In genomic region chr3:49493901-49494300, GRCh38 we compare ENCODE assay signal across 18 cellular contexts. TPM values are rescaled to one million over a fixed set of nuclear protein-coding genes. Genes with fewer than 3 reads are reported as not detected.
DNase-seq lines count a peak whose midpoint lies in the region; ATAC-seq and TF ChIP-seq lines count a peak whose summit lies in the region.
"Had no signal": no experiment of that assay in that cellular context is flagged by ENCODE, and none has a peak within 500 bp of the region (broad histone marks: within the 10 kb centered on the region; RNA-seq: fewer than 3 reads in every experiment).

No MANE protein-coding gene starts in this region.

- in situ Hi-C loops in mammary epithelial cell (cut with MboI; ENCODE audit: low sequenced_read_pairs in 2 of 2), result no loop called here

- H3K27me3 Mint-ChIP-seq in MCF 10A (ENCODE audit: insufficient read depth, unreplicated experiment) (no peaks in the 10 kb centered on the region), progenitor cell of endocrine pancreas (no peaks in the 10 kb centered on the region)
- no peaks in the 10 kb centered on the region for H3K27me3 Mint-ChIP-seq in CD4-positive, alpha-beta memory T cell
- H3K27me3 Mint-ChIP-seq: central memory CD8-positive, alpha-beta T cell had no signal

- BruUV-seq in MCF 10A (replicated peaks; lab: Mats Ljungman, UMichigan) (no TSS peak), mammary epithelial cell (replicated peaks; lab: Mats Ljungman, UMichigan) (no TSS peak)

- H3K27ac ChIP-seq in mammary epithelial cell (ENCODE audit: insufficient read depth, low read depth, low read length) (no peak overlapping the region), coronary artery (peak overlapping the region; percentile 16 to 82), aorta (ENCODE audit: low read depth in 1 of 2, low read length in 2 of 2) (peak overlapping the region; percentile 87 to 95), colonic mucosa (no peak overlapping the region)
- H3K27ac ChIP-seq in CD4-positive, alpha-beta memory T cell (ENCODE audit: low read depth, low read length), result no peak overlapping the region
- H3K27ac ChIP-seq: A549, RWPE1, upper lobe of left lung had no signal

- POLR2A ChIA-PET in MCF 10A (lab: Yijun Ruan, JAX), result interaction anchor here (0.7 to 1.4 kb wide), 4 partner anchors 8 to 138 kb away, joined by 3 to 5 read pairs (median 4); partner anchors contain the start of gene DAG1
- POLR2A ChIA-PET in CD4-positive, alpha-beta memory T cell (lab: Charles Lee; ENCODE audit: partially characterized antibody), result no interaction called here

- peaks cover 9% of the 10 kb centered on the region for H3K36me3 Mint-ChIP-seq in MCF 10A (ENCODE audit: insufficient read depth, unreplicated experiment)
- H3K36me3 Mint-ChIP-seq in progenitor cell of endocrine pancreas (ENCODE audit: insufficient read depth), result peaks cover 2% of the 10 kb centered on the region
- peaks cover 15 to 17% of the 10 kb centered on the region in 2 donors for H3K36me3 Mint-ChIP-seq in CD4-positive, alpha-beta memory T cell

- peak; percentile 52 for ATAC-seq in aorta (ENCODE audit: low FRiP score)
- ATAC-seq: A549; activated naive CD4-positive, alpha-beta T cell treated with anti-CD3 and anti-CD28 coated beads, Interleukin-2, amount 50 U/mL, for 72 hours had no signal

- H3K9me3 Mint-ChIP-seq in MCF 10A (ENCODE audit: unreplicated experiment), result no peaks in the 10 kb centered on the region
- no peaks in the 10 kb centered on the region for H3K9me3 Mint-ChIP-seq in progenitor cell of endocrine pancreas (ENCODE audit: low read depth)
- H3K9me3 Mint-ChIP-seq in CD4-positive, alpha-beta memory T cell, result no peaks in the 10 kb centered on the region
- H3K9me3 Mint-ChIP-seq: activated naive CD4-positive, alpha-beta T cell treated with anti-CD3 and anti-CD28 coated beads, Interleukin-2, amount 50 U/mL, for 72 hours; central memory CD8-positive, alpha-beta T cell had no signal

- peaks cover 12% of the 10 kb centered on the region for H3K79me2 ChIP-seq in mammary epithelial cell (ENCODE audit: insufficient read depth, low read length)

- H3K4me1 ChIP-seq in mammary epithelial cell (ENCODE audit: insufficient read depth, low read length) (no peaks in the 10 kb centered on the region), aorta (ENCODE audit: control insufficient read depth in 1 of 2, insufficient read depth in 2 of 2, low read length in 2 of 2) (peaks cover 3 to 9% of the 10 kb centered on the region in 2 donors), colonic mucosa (no peaks in the 10 kb centered on the region)
- no peaks in the 10 kb centered on the region for H3K4me1 ChIP-seq in CD4-positive, alpha-beta memory T cell (ENCODE audit: insufficient read depth, low read length)

- DNase-seq in MCF 10A (ENCODE audit: unreplicated experiment) (no peak), mammary epithelial cell (no peak), coronary artery (ENCODE audit: low spot score) (no peak), progenitor cell of endocrine pancreas (ENCODE audit: low spot score, unreplicated experiment) (no peak), aorta (no peak), COLO668 (lab: John Stamatoyannopoulos, UW; ENCODE audit: unreplicated experiment) (no peak), colonic mucosa (no peak)
- no peak for DNase-seq in CD4-positive, alpha-beta memory T cell
- DNase-seq: activated T-cell treated with anti-CD3 and anti-CD28 coated beads for 4 hours; NCI-H187; NK-92 treated with Interleukin-12 subunit alpha and Interleukin-12 subunit beta, amount 100 ng/mL, for 24 hours; occipital lobe; stimulated activated CD4-positive, alpha-beta T cell treated with anti-CD3 and anti-CD28 coated beads, Interleukin-12 subunit alpha, Interleukin-12 subunit beta, amount 100 ng/mL, for 4 hours; upper lobe of left lung had no signal

- H3K4me2 ChIP-seq in mammary epithelial cell (ENCODE audit: insufficient read depth, low read depth, low read length), result no peak overlapping the region
- H3K4me2 ChIP-seq: A549 had no signal

- H3K36me3 ChIP-seq in mammary epithelial cell (ENCODE audit: insufficient read depth, low read length), result peaks cover 8% of the 10 kb centered on the region
- H3K36me3 ChIP-seq in aorta (ENCODE audit: control insufficient read depth in 1 of 2, insufficient read depth in 2 of 2, low read length in 1 of 2), result no peaks in the 10 kb centered on the region
- no peaks in the 10 kb centered on the region for H3K36me3 ChIP-seq in colonic mucosa
- H3K36me3 ChIP-seq in CD4-positive, alpha-beta memory T cell (ENCODE audit: insufficient read depth, low read length), result no peaks in the 10 kb centered on the region

- intact Hi-C loops in MCF 10A (cut with micrococcal nuclease) (no loop called here), mammary epithelial cell (cut with micrococcal nuclease) (no loop called here), aorta (cut with DNase I) (no loop called here), colonic mucosa (cut with DNase I) (no loop called here)
- intact Hi-C loops in CD4-positive, alpha-beta memory T cell (cut with micrococcal nuclease), result no loop called here

- H3K27ac Mint-ChIP-seq in MCF 10A (ENCODE audit: low read depth, unreplicated experiment) (peak overlapping the region; percentile 46), progenitor cell of endocrine pancreas (peak overlapping the region; percentile 35)
- peak overlapping the region in 1 of 7 donors; percentile 9 for H3K27ac Mint-ChIP-seq in CD4-positive, alpha-beta memory T cell
- H3K27ac Mint-ChIP-seq: activated naive CD4-positive, alpha-beta T cell treated with anti-CD3 and anti-CD28 coated beads, Interleukin-2, amount 50 U/mL, for 72 hours had no signal

- H2AFZ ChIP-seq in mammary epithelial cell (ENCODE audit: low read depth, low read length), result no peak overlapping the region

- H3K4me3 Mint-ChIP-seq in MCF 10A (ENCODE audit: unreplicated experiment) (no peak overlapping the region), progenitor cell of endocrine pancreas (ENCODE audit: low read depth) (no peak overlapping the region)
- H3K4me3 Mint-ChIP-seq in CD4-positive, alpha-beta memory T cell, result no peak overlapping the region
- H3K4me3 Mint-ChIP-seq: central memory CD8-positive, alpha-beta T cell had no signal

- WGBS in mammary epithelial cell (ENCODE audit: low coverage, missing lambda C conversion rate), result 54% methylated on average over 2 of the region's 2 CpGs
- 6% methylated on average over 2 of the region's 2 CpGs for WGBS in aorta, 2 donors

- peaks cover 10% of the 10 kb centered on the region for H3K4me1 Mint-ChIP-seq in MCF 10A (ENCODE audit: insufficient read depth, unreplicated experiment)
- H3K4me1 Mint-ChIP-seq in progenitor cell of endocrine pancreas (ENCODE audit: low read depth), result peaks cover 7% of the 10 kb centered on the region
- H3K4me1 Mint-ChIP-seq in CD4-positive, alpha-beta memory T cell, result peaks cover 5 to 12% (median 8%) of the 10 kb centered on the region in 4 donors

- H3K27me3 ChIP-seq in mammary epithelial cell (ENCODE audit: insufficient read depth, low read length), result no peaks in the 10 kb centered on the region
- H3K27me3 ChIP-seq in aorta (ENCODE audit: control insufficient read depth in 1 of 2, insufficient read depth in 2 of 2, low read length in 1 of 2), result no peaks in the 10 kb centered on the region
- no peaks in the 10 kb centered on the region for H3K27me3 ChIP-seq in colonic mucosa
- H3K27me3 ChIP-seq in CD4-positive, alpha-beta memory T cell (ENCODE audit: insufficient read depth, low read length), result no peaks in the 10 kb centered on the region
- H3K27me3 ChIP-seq: upper lobe of left lung had no signal

- CTCF ChIA-PET in MCF 10A (lab: Yijun Ruan, JAX), result interaction anchor here (0.6 kb wide), 1 partner anchor 12 kb away, joined by 3 read pairs; no protein-coding TSS in a partner anchor
- CTCF ChIA-PET in mammary epithelial cell (lab: Charles Lee; ENCODE audit: low non-redundant PET), result no interaction called here
- CTCF ChIA-PET in CD4-positive, alpha-beta memory T cell (lab: Charles Lee; ENCODE audit: partially characterized antibody), result no interaction called here

- H3K4me3 ChIP-seq in mammary epithelial cell (replicated peaks in 1 of 3; ENCODE audit: insufficient read depth in 1 of 3, low read depth in 2 of 3, low read length in 3 of 3) (no peak overlapping the region), coronary artery (no peak overlapping the region), aorta (ENCODE audit: low read length in 2 of 2) (no peak overlapping the region), colonic mucosa (no peak overlapping the region)
- H3K4me3 ChIP-seq in CD4-positive, alpha-beta memory T cell (ENCODE audit: low read length in 2 of 2), result no peak overlapping the region
- H3K4me3 ChIP-seq: A549, upper lobe of left lung had no signal

- no peaks in the 10 kb centered on the region for H4K20me1 ChIP-seq in mammary epithelial cell (ENCODE audit: insufficient read depth, low read length)

- H3K9ac ChIP-seq in mammary epithelial cell (ENCODE audit: insufficient read depth, low read length), result no peak overlapping the region
- no peak overlapping the region for H3K9ac ChIP-seq in colonic mucosa (ENCODE audit: low read depth in 2 of 2, low read length in 2 of 2)

- no peak for TF ChIP-seq CTCF in MCF 10A (IDR thresholded peaks at IDR 0.05; ENCODE audit: unreplicated experiment)
- TF ChIP-seq CTCF in mammary epithelial cell (conservative IDR thresholded peaks at IDR 0.05 in 1 of 2, IDR thresholded peaks at IDR 0.05 in 1 of 2; ENCODE audit: extremely low read depth in 1 of 2, insufficient read depth in 1 of 2, low read depth in 1 of 2, low read length in 2 of 2), result no peak
- no peak for TF ChIP-seq CTCF in coronary artery (IDR thresholded peaks at IDR 0.05)
- TF ChIP-seq CTCF in progenitor cell of endocrine pancreas (IDR thresholded peaks at IDR 0.05; ENCODE audit: unreplicated experiment), result no peak
- TF ChIP-seq CTCF in colonic mucosa (IDR thresholded peaks at IDR 0.05), result no peak

- H3K9me3 ChIP-seq in mammary epithelial cell (replicated peaks; ENCODE audit: insufficient read depth, low read length) (no peaks in the 10 kb centered on the region), aorta (ENCODE audit: control insufficient read depth, low read length) (no peaks in the 10 kb centered on the region), colonic mucosa (no peaks in the 10 kb centered on the region)
- H3K9me3 ChIP-seq in CD4-positive, alpha-beta memory T cell (ENCODE audit: control insufficient read depth in 1 of 2, low read length in 2 of 2), result no peaks in the 10 kb centered on the region
- H3K9me3 ChIP-seq: A549, upper lobe of left lung had no signal

- dilution Hi-C loops in mammary epithelial cell (cut with HindIII; ENCODE audit: low sequenced_read_pairs), result no loop called here

RNA-seq across cellular contexts. Expression of gene DAG1, which starts 23.8 kb away (rescaled TPM):
- total RNA-seq in MCF 10A (2022), result 40.3 and 49.9 TPM in 2 replicates
- total RNA-seq in mammary epithelial cell, result 100 to 1,000 TPM in 1 of 2 donors, 10 to 100 TPM in 1; 68.9 to 162 TPM
- 51.0 TPM for polyA plus RNA-seq in mammary epithelial cell
- 151 TPM for polyA minus RNA-seq in mammary epithelial cell
- 109 and 114 TPM in 2 replicates for total RNA-seq in progenitor cell of endocrine pancreas
- 10 to 100 TPM; 70.3 to 87.4 TPM for total RNA-seq in aorta
- polyA plus RNA-seq in aorta, result 10 to 100 TPM; 15.3 to 25.3 TPM
- total RNA-seq in colonic mucosa, result 100 to 1,000 TPM in 1 of 2 donors, 10 to 100 TPM in 1; 81.7 to 107 TPM
- total RNA-seq in CD4-positive, alpha-beta memory T cell, result 10 to 100 TPM; 15.3 to 18.0 TPM
- 1 to 10 TPM; 2.7 to 5.0 TPM for polyA plus RNA-seq in CD4-positive, alpha-beta memory T cell

Comparison
In these comparisons a context has a peak if more than half of its experiments do, and no peak if none do; other contexts are left out.
1. H3K27ac ChIP-seq: peak in coronary artery (2 of 2) and aorta (2 of 2); none in mammary epithelial cell (single experiment), colonic mucosa (single experiment) and CD4-positive, alpha-beta memory T cell (single experiment).